In genomic region chr4:119067125-119067524, GRCh38 we compare ENCODE assay signal across 6 cellular contexts.
A peak's percentile ranks its signal among the peaks of the same experiment; 100 is the strongest.
DNase-seq lines count a peak whose midpoint lies in the region; ATAC-seq, FAIRE-seq and TF ChIP-seq lines count a peak whose summit lies in the region.
"Not testable (repeated sequence)": the region's sequence is repeated elsewhere in the genome, so short reads cannot be mapped to it uniquely, and the experiment has no call there.

No MANE protein-coding gene starts in this region.

- H2BK15ac ChIP-seq in H1 (ENCODE audit: low read length): not testable (repeated sequence)

- not testable (repeated sequence) for H2BK12ac ChIP-seq in H1 (ENCODE audit: low read depth, low read length)

- TF ChIP-seq RAD21 in H1 (IDR thresholded peaks at IDR 0.05 in 1 of 2, conservative IDR thresholded peaks at IDR 0.05 in 1 of 2; ENCODE audit: low read depth in 2 of 2, low read length in 2 of 2): not testable (repeated sequence)

- FAIRE-seq in H1 (lab: Jason Lieb, UNC): not testable (repeated sequence)

- not testable (repeated sequence) for H2BK20ac ChIP-seq in H1 (ENCODE audit: low read length)

- not testable (repeated sequence) for H3K56ac ChIP-seq in H1 (replicated peaks; ENCODE audit: insufficient read length, low read depth, low read length)

- peaks cover 16% of the 10 kb centered on the region for H3K27me3 Mint-ChIP-seq in GM23338 (ENCODE audit: insufficient read depth, low read depth, poor library complexity)
- not testable (repeated sequence) for H3K27me3 Mint-ChIP-seq in neural progenitor cell (ENCODE audit: insufficient read depth, low read depth); progenitor cell of endocrine pancreas

- H2BK120ac ChIP-seq in H1 (replicated peaks; ENCODE audit: low read depth, low read length): not testable (repeated sequence)

- H3K23ac ChIP-seq in H1 (ENCODE audit: insufficient read length): not testable (repeated sequence)

- not testable (repeated sequence) for H3K27me3 ChIP-seq in GM23338 (ENCODE audit: insufficient read depth); SJCRH30; H1 (replicated peaks in 1 of 4; ENCODE audit: control insufficient read depth in 3 of 4, extremely low read depth in 1 of 4, insufficient read depth in 3 of 4, low read length in 3 of 4)
- peaks cover 10% of the 10 kb centered on the region for H3K27me3 ChIP-seq in neural progenitor cell

- intact Hi-C loops in mucosa of descending colon (cut with DNase I, micrococcal nuclease): not testable (repeated sequence)

- POLR2A ChIA-PET in H1 (lab: Charles Lee; ENCODE audit: partially characterized antibody): interaction anchor here (1.4 kb wide), 1 partner anchor 145 kb away, joined by 7 read pairs; the partner anchor contains the start of gene USP53

- H3K27ac Mint-ChIP-seq in GM23338, neural progenitor cell, progenitor cell of endocrine pancreas: not testable (repeated sequence)

- not testable (repeated sequence) for H3K9me2 ChIP-seq in GM23338 (ENCODE audit: insufficient read depth)

- TF ChIP-seq CTCF in GM23338 (conservative IDR thresholded peaks at IDR 0.05; ENCODE audit: low read depth in 2 of 2); H1 (IDR thresholded peaks at IDR 0.05; ENCODE audit: control extremely low read depth in 1 of 3, insufficient read depth in 1 of 3, low read depth in 1 of 3, low read length in 3 of 3); mucosa of descending colon (IDR thresholded peaks at IDR 0.05); neural progenitor cell (IDR thresholded peaks at IDR 0.05); progenitor cell of endocrine pancreas (IDR thresholded peaks at IDR 0.05; ENCODE audit: unreplicated experiment): not testable (repeated sequence)

- not testable (repeated sequence) for TF ChIP-seq EP300 in H1 (IDR thresholded peaks at IDR 0.05; ENCODE audit: borderline replicate concordance in 1 of 2, low read depth in 2 of 2, low read length in 2 of 2)

- H3K14ac ChIP-seq in H1 (ENCODE audit: insufficient read length): not testable (repeated sequence)

- H4K5ac ChIP-seq in H1 (ENCODE audit: insufficient read length, low read depth, low read length): not testable (repeated sequence)

- peaks cover 14% of the 10 kb centered on the region; the same call in 1 of the 3 replicates for H3K9me3 Mint-ChIP-seq in GM23338
- peaks cover 13% of the 10 kb centered on the region for H3K9me3 Mint-ChIP-seq in neural progenitor cell
- H3K9me3 Mint-ChIP-seq in progenitor cell of endocrine pancreas (ENCODE audit: low read depth): peaks cover 13% of the 10 kb centered on the region

- peak overlapping the region; percentile 65; the same call in 1 of the 2 replicates for H3K4me2 ChIP-seq in GM23338
- peak overlapping the region; percentile 55 to 61; a peak in 2 of 4 replicates for H3K4me2 ChIP-seq in H1 (ENCODE audit: insufficient read depth in 1 of 2, low read depth in 2 of 2, low read length in 2 of 2)
- H3K4me2 ChIP-seq in neural progenitor cell: not testable (repeated sequence)

- not testable (repeated sequence) for H3K79me1 ChIP-seq in H1 (ENCODE audit: low read depth, low read length)

- not testable (repeated sequence) for TF ChIP-seq POLR2A in H1 (IDR thresholded peaks at IDR 0.05; ENCODE audit: control extremely low read depth in 1 of 2, low read depth in 2 of 2, low read length in 2 of 2)

- H3K36me3 Mint-ChIP-seq in GM23338 (ENCODE audit: low read depth); neural progenitor cell; progenitor cell of endocrine pancreas (ENCODE audit: insufficient read depth): not testable (repeated sequence)

- not testable (repeated sequence) for H3K27ac ChIP-seq in GM23338 (ENCODE audit: low read depth); SJCRH30; H1 (ENCODE audit: low read depth, low read length); neural progenitor cell

- H3K4me1 ChIP-seq in GM23338 (ENCODE audit: insufficient read depth): peaks cover 24% of the 10 kb centered on the region
- H3K4me1 ChIP-seq in SJCRH30; H1 (replicated peaks in 1 of 4; ENCODE audit: control insufficient read depth in 3 of 4, insufficient read depth in 4 of 4, low read length in 3 of 4); mucosa of descending colon (ENCODE audit: low read depth); neural progenitor cell: not testable (repeated sequence)

- not testable (repeated sequence) for H4K91ac ChIP-seq in H1 (replicated peaks; ENCODE audit: insufficient read length, low read length)

- H3F3A ChIP-seq in GM23338 (replicated peaks; ENCODE audit: low read depth); neural progenitor cell (ENCODE audit: low read depth): not testable (repeated sequence)

- DNase-seq in GM23338 (ENCODE audit: low spot score); SJCRH30; neural progenitor cell (ENCODE audit: low spot score); progenitor cell of endocrine pancreas (ENCODE audit: low spot score, unreplicated experiment): not testable (repeated sequence)
- DNase-seq in H1 (ENCODE audit: low read depth in 1 of 2, low spot score in 2 of 2) (peak in 1 of 2 experiments; percentile 65), mucosa of descending colon (peak in 2 of 3 donors; percentile 46 to 57)

- WGBS in H1 (ENCODE audit: extremely low coverage in 1 of 2, insufficient coverage in 1 of 2, insufficient read length in 1 of 2, insufficient replicate concordance in 2 of 2, low coverage in 1 of 2, low lambda C conversion rate in 2 of 2, missing lambda C conversion rate in 1 of 2), 2 experiments: 15% methylated on average over 12 of the region's 12 CpGs; no CpG with 5 or more reads in 1 of the 2 experiments

- H3K18ac ChIP-seq in H1 (ENCODE audit: extremely low read depth, low read length): not testable (repeated sequence)

- H3K9me3 ChIP-seq in SJCRH30 (replicated peaks); H1 (ENCODE audit: insufficient read depth in 2 of 2, low read depth in 1 of 2, low read length in 1 of 2); mucosa of descending colon; neural progenitor cell (ENCODE audit: low read depth): not testable (repeated sequence)

- CTCF ChIA-PET in H1 (lab: Charles Lee; ENCODE audit: partially characterized antibody): not testable (repeated sequence)

- H3K9ac ChIP-seq in H1 (replicated peaks in 1 of 4; ENCODE audit: extremely low read depth in 1 of 4, low read depth in 3 of 4, low read length in 3 of 4); neural progenitor cell: not testable (repeated sequence)

- H3K4me3 Mint-ChIP-seq in GM23338: peak overlapping the region; percentile 86
- H3K4me3 Mint-ChIP-seq in neural progenitor cell: peak overlapping the region; percentile 75
- peak overlapping the region; percentile 29 for H3K4me3 Mint-ChIP-seq in progenitor cell of endocrine pancreas (ENCODE audit: low read depth)

- H3K36me3 ChIP-seq in GM23338 (ENCODE audit: insufficient read depth); SJCRH30; H1 (ENCODE audit: control insufficient read depth in 2 of 4, insufficient read depth in 4 of 4, low read length in 3 of 4); mucosa of descending colon (ENCODE audit: low read depth); neural progenitor cell: not testable (repeated sequence)

- H3K4me3 ChIP-seq in GM23338: peak overlapping the region; percentile 45; the same call in 1 of the 2 replicates
- H3K4me3 ChIP-seq in SJCRH30: peak overlapping the region; percentile 48
- H3K4me3 ChIP-seq in H1 (ENCODE audit: extremely low read depth in 1 of 4, insufficient read depth in 2 of 4, low read depth in 3 of 4, low read length in 4 of 4): peak overlapping the region in 2 of 4 experiments; percentile 10 to 41; a peak in 3 of 8 replicates
- not testable (repeated sequence) for H3K4me3 ChIP-seq in mucosa of descending colon
- H3K4me3 ChIP-seq in neural progenitor cell: peak overlapping the region; percentile 28

- H3K23me2 ChIP-seq in H1 (ENCODE audit: low read depth, low read length): not testable (repeated sequence)

- H2AFZ ChIP-seq in GM23338; H1 (ENCODE audit: low read length); neural progenitor cell (replicated peaks): not testable (repeated sequence)

- H2BK5ac ChIP-seq in H1 (ENCODE audit: low read depth, low read length): not testable (repeated sequence)

- not testable (repeated sequence) for H3K4ac ChIP-seq in H1 (replicated peaks; ENCODE audit: insufficient read length, low read depth, low read length)

- H3K4me1 Mint-ChIP-seq in GM23338 (peaks cover 15% of the 10 kb centered on the region), neural progenitor cell (peaks cover 10% of the 10 kb centered on the region)
- H3K4me1 Mint-ChIP-seq in progenitor cell of endocrine pancreas (ENCODE audit: low read depth): not testable (repeated sequence)

- not testable (repeated sequence) for ATAC-seq in GM23338, mucosa of descending colon

- not testable (repeated sequence) for H3K79me2 ChIP-seq in GM23338 (replicated peaks; ENCODE audit: insufficient read depth); H1 (ENCODE audit: control insufficient read depth in 1 of 2, insufficient read depth in 2 of 2, low read length in 2 of 2); neural progenitor cell (ENCODE audit: low read depth)

- H4K8ac ChIP-seq in H1 (ENCODE audit: extremely low read depth, insufficient read depth, low read length): not testable (repeated sequence)

- H4K20me1 ChIP-seq in GM23338 (replicated peaks; ENCODE audit: insufficient read depth); H1 (replicated peaks in 1 of 2; ENCODE audit: control insufficient read depth in 1 of 2, insufficient read depth in 2 of 2, low read length in 2 of 2); neural progenitor cell (ENCODE audit: low read depth): not testable (repeated sequence)

- not testable (repeated sequence) for H2AK5ac ChIP-seq in H1 (ENCODE audit: low read depth, low read length)

Comparison
In these comparisons a context has a peak if more than half of its experiments do, and no peak if none do; other contexts are left out.
1. H3K4me3 Mint-ChIP-seq: peak in every context shown above with its lines; median percentile 86 in GM23338; 75 in neural progenitor cell; 29 in progenitor cell of endocrine pancreas.